Comparison of ENCODE assay signal across 1 cellular context in the genomic region with DNA sequence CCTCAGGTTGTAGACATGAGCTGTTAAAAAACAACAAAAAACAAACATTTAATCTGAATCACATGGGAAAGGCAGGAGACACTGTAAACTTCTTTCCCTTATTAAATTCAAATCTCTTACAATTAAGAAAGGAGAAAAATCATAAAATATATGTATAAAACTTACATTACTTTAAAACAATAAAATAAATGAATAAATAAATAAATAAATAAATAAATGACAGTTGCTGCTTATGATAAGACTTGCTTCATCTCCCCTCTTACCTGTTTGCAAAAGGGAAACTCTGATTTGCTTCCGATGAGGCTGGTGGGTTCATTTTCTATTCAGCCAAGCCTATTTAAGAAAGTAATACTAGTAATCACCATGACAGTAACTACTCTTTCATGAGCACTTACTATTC.
TF ChIP-seq lines count a peak whose summit lies in the region.

No MANE protein-coding gene starts in this region.

TF ChIP-seq in HEK293, 187 proteins besides CTCF, POLR2A, EP300 and RAD21 (continues in another document):
- TF ChIP-seq ZNF202 (tag by site-specific recombination; IDR thresholded peaks at IDR 0.05; ENCODE audit: borderline replicate concordance) (0 out of 2 replicates have a peak, but pooled peaks have one; percentile 46), EGR2 (tag by site-specific recombination; IDR thresholded peaks at IDR 0.05; ENCODE audit: low read depth) (no peak), ZBTB44 (tag by site-specific recombination; IDR thresholded peaks at IDR 0.05) (no peak), ZNF596 (tag by site-specific recombination; IDR thresholded peaks at IDR 0.05) (no peak), ZNF10 (tag by site-specific recombination; IDR thresholded peaks at IDR 0.05) (no peak), ZNF391 (tag by site-specific recombination; IDR thresholded peaks at IDR 0.05; ENCODE audit: borderline replicate concordance, low read depth) (no peak), ZNF48 (tag by site-specific recombination; IDR thresholded peaks at IDR 0.05) (no peak), KLF1 (tag by site-specific recombination; IDR thresholded peaks at IDR 0.05) (no peak), ZNF354C (tag by site-specific recombination; IDR thresholded peaks at IDR 0.05; ENCODE audit: borderline replicate concordance, low read depth) (no peak), ZNF394 (tag by site-specific recombination; IDR thresholded peaks at IDR 0.05; ENCODE audit: borderline replicate concordance) (peak; percentile 64; the same call in 1 of the 2 replicates), ZNF416 (tag by site-specific recombination; IDR thresholded peaks at IDR 0.05) (no peak), ZNF518A (tag by site-specific recombination; conservative IDR thresholded peaks at IDR 0.05; ENCODE audit: low read depth) (peak; percentile 66; the same call in 1 of the 2 replicates), ZNF114 (tag by site-specific recombination; IDR thresholded peaks at IDR 0.05) (no peak), ZNF248 (tag by site-specific recombination; IDR thresholded peaks at IDR 0.05) (no peak), PRDM2 (tag by site-specific recombination; IDR thresholded peaks at IDR 0.05; ENCODE audit: borderline replicate concordance) (no peak), GLIS1 (tag by site-specific recombination; IDR thresholded peaks at IDR 0.05) (no peak), SP2 (tag by site-specific recombination; IDR thresholded peaks at IDR 0.05) (no peak), ZNF362 (tag by site-specific recombination; IDR thresholded peaks at IDR 0.05) (no peak), ZNF768 (tag by site-specific recombination; IDR thresholded peaks at IDR 0.05) (no peak), ZNF426 (tag by site-specific recombination; IDR thresholded peaks at IDR 0.05) (peak; percentile 55), ZSCAN23 (tag by site-specific recombination; IDR thresholded peaks at IDR 0.05) (no peak), SCRT2 (tag by site-specific recombination; IDR thresholded peaks at IDR 0.05) (no peak), MZF1 (tag by site-specific recombination; IDR thresholded peaks at IDR 0.05; ENCODE audit: borderline replicate concordance) (no peak), ZFP3 (tag by site-specific recombination; IDR thresholded peaks at IDR 0.05; ENCODE audit: low read depth) (no peak), ZNF677 (tag by site-specific recombination; IDR thresholded peaks at IDR 0.05) (no peak), ZBTB26 (tag by site-specific recombination; optimal IDR thresholded peaks at IDR 0.05) (no peak), PRDM10 (tag by site-specific recombination; IDR thresholded peaks at IDR 0.05) (no peak), ZNF549 (tag by site-specific recombination; IDR thresholded peaks at IDR 0.05) (no peak)
- TF ChIP-seq, protein P1, sequence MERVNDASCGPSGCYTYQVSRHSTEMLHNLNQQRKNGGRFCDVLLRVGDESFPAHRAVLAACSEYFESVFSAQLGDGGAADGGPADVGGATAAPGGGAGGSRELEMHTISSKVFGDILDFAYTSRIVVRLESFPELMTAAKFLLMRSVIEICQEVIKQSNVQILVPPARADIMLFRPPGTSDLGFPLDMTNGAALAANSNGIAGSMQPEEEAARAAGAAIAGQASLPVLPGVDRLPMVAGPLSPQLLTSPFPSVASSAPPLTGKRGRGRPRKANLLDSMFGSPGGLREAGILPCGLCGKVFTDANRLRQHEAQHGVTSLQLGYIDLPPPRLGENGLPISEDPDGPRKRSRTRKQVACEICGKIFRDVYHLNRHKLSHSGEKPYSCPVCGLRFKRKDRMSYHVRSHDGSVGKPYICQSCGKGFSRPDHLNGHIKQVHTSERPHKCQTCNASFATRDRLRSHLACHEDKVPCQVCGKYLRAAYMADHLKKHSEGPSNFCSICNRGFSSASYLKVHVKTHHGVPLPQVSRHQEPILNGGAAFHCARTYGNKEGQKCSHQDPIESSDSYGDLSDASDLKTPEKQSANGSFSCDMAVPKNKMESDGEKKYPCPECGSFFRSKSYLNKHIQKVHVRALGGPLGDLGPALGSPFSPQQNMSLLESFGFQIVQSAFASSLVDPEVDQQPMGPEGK (tag by site-specific recombination; IDR thresholded peaks at IDR 0.05): no peak
- TF ChIP-seq, protein P2, sequence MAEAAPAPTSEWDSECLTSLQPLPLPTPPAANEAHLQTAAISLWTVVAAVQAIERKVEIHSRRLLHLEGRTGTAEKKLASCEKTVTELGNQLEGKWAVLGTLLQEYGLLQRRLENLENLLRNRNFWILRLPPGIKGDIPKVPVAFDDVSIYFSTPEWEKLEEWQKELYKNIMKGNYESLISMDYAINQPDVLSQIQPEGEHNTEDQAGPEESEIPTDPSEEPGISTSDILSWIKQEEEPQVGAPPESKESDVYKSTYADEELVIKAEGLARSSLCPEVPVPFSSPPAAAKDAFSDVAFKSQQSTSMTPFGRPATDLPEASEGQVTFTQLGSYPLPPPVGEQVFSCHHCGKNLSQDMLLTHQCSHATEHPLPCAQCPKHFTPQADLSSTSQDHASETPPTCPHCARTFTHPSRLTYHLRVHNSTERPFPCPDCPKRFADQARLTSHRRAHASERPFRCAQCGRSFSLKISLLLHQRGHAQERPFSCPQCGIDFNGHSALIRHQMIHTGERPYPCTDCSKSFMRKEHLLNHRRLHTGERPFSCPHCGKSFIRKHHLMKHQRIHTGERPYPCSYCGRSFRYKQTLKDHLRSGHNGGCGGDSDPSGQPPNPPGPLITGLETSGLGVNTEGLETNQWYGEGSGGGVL (tag by site-specific recombination; IDR thresholded peaks at IDR 0.05): no peak
